ENCODE assay signal across 8 cellular contexts in the genomic region with DNA sequence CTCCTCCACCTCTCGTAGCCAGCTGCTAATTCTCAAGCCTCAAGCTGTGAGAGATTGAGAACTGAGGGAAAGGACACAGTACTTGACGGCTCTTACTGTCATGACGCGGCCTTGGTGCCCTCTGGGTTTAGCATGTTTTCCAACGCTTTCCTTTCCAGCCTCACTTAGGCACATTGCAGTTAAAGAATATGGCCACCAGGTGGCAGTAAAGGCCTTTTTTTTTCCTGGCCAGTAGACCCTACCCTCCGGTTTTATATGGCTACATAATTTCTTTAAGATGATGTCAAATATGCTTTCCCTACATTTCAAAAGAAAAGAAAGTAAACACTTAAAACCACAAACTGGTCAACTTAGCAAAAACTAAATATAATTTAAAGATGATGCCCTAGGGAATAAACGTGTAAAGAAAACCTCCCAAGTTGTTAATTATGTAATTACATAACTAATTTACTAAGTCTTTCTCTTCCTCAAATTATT. TPM values are rescaled to one million over a fixed set of nuclear protein-coding genes. Genes with fewer than 3 reads are reported as not detected.
DNase-seq lines count a peak whose midpoint lies in the region; ATAC-seq, FAIRE-seq and TF ChIP-seq lines count a peak whose summit lies in the region.

No MANE protein-coding gene starts in this region.

- BruUV-seq in K562 (replicated peaks; lab: Mats Ljungman, UMichigan), result no TSS peak

- peak overlapping the region; percentile 17 for H3K27ac Mint-ChIP-seq in T-helper 2 cell treated with Interferon-gamma antibody and Interleukin-4, amounts not matched to agents 5 μg/mL and 100 μg/mL, for 36 hours
- peak overlapping the region in 4 of 6 donors; percentile 30 to 53 (median 36) for H3K27ac Mint-ChIP-seq in immature natural killer cell

- no peaks in the 10 kb centered on the region for H3K79me2 ChIP-seq in K562 (ENCODE audit: control insufficient read depth, insufficient read depth, low read length)

- H3K9me3 Mint-ChIP-seq in T-helper 2 cell treated with Interferon-gamma antibody and Interleukin-4, amounts not matched to agents 5 μg/mL and 100 μg/mL, for 36 hours, result no peaks in the 10 kb centered on the region
- H3K9me3 Mint-ChIP-seq in immature natural killer cell, result no peaks in the 10 kb centered on the region

- no peaks in the 10 kb centered on the region for H4K20me1 ChIP-seq in K562 (replicated peaks; ENCODE audit: control insufficient read depth, insufficient read depth, low read length)

- peaks cover 4 to 40% of the 10 kb centered on the region in 2 experiments; a peak in 4 of 5 replicates for H3K4me1 ChIP-seq in K562 (replicated peaks in 1 of 2; ENCODE audit: control insufficient read depth in 2 of 2, insufficient read depth in 2 of 2, low read length in 2 of 2)

- peaks cover 6% of the 10 kb centered on the region for H3K4me1 Mint-ChIP-seq in T-helper 2 cell treated with Interferon-gamma antibody and Interleukin-4, amounts not matched to agents 5 μg/mL and 100 μg/mL, for 36 hours (ENCODE audit: low read depth)
- peaks cover 3 to 8% of the 10 kb centered on the region in 2 donors for H3K4me1 Mint-ChIP-seq in immature natural killer cell

- no peaks in the 10 kb centered on the region for H3K36me3 Mint-ChIP-seq in T-helper 2 cell treated with Interferon-gamma antibody and Interleukin-4, amounts not matched to agents 5 μg/mL and 100 μg/mL, for 36 hours (ENCODE audit: low read depth)
- H3K36me3 Mint-ChIP-seq in immature natural killer cell, result peaks cover 13 to 23% (median 23%) of the 10 kb centered on the region in 3 donors

- peak; percentile 98 for TF ChIP-seq RAD21 in K562 (CRISPR knock-in tag; conservative IDR thresholded peaks at IDR 0.05 in 1 of 2, IDR thresholded peaks at IDR 0.05 in 1 of 2)

- FAIRE-seq in K562 (lab: Jason Lieb, UNC), result peak; percentile 96

- H3K4me3 Mint-ChIP-seq in T-helper 2 cell treated with Interferon-gamma antibody and Interleukin-4, amounts not matched to agents 5 μg/mL and 100 μg/mL, for 36 hours, result no peak overlapping the region
- no peak overlapping the region for H3K4me3 Mint-ChIP-seq in immature natural killer cell

- H3K36me3 ChIP-seq in K562 (ENCODE audit: control insufficient read depth, insufficient read depth, low read length), result no peaks in the 10 kb centered on the region

- 15% methylated on average over 7 of the region's 7 CpGs for WGBS in K562 (ENCODE audit: insufficient coverage, low coverage, missing lambda C conversion rate)

- peak; percentile 79 for DNase-seq in ACHN
- DNase-seq in NCI-H2029 treated with DMSO at 0.1 percent for 48 hours (lab: John Stamatoyannopoulos, UW), result peak; percentile 11
- peak; percentile 56 for DNase-seq in T-helper 2 cell treated with Interferon-gamma antibody and Interleukin-4, amounts not matched to agents 5 μg/mL and 100 μg/mL, for 36 hours (ENCODE audit: low spot score)
- DNase-seq in K562 (ENCODE audit: extremely low read depth in 1 of 4, low spot score in 3 of 4), result peak; percentile 67 to 90 (median 78)
- peak; percentile 63 to 66 (median 63) for DNase-seq in immature natural killer cell
- peak; percentile 32 for DNase-seq in stimulated activated CD4-positive, alpha-beta T cell treated with anti-CD3 and anti-CD28 coated beads, Interleukin-12 subunit alpha, Interleukin-12 subunit beta, amount 100 ng/mL, for 4 hours
- no peak for DNase-seq in GM19240 (ENCODE audit: insufficient read length, low spot score)

- H3K27me3 ChIP-seq in K562 (ENCODE audit: control insufficient read depth in 2 of 2, insufficient read depth in 2 of 2, low read length in 2 of 2), result no peaks in the 10 kb centered on the region

- no peaks in the 10 kb centered on the region for H3K9me1 ChIP-seq in K562 (ENCODE audit: control insufficient read depth, insufficient read depth, low read length)

- peak overlapping the region; percentile 4; the same call in 1 of the 3 replicates for H3K27ac ChIP-seq in K562 (ENCODE audit: extremely low read depth, low read depth, low read length)

- ATAC-seq in GM19395 (IDR thresholded peaks at IDR 0.05; ENCODE audit: unreplicated experiment) (peak; percentile 41), K562 (peak; percentile 85)

- peak overlapping the region; percentile 30; the same call in 1 of the 2 replicates for H3K4me2 ChIP-seq in K562 (ENCODE audit: insufficient read depth, low read length)

- POLR2A ChIA-PET in K562 (lab: Yijun Ruan, JAX), result no interaction called here

- no peaks in the 10 kb centered on the region for H3K9me3 ChIP-seq in K562 (replicated peaks; ENCODE audit: control insufficient read depth, insufficient read depth, low read depth, low read length)

- H2AFZ ChIP-seq in K562 (ENCODE audit: low read depth, low read length), result peak overlapping the region; percentile 86

- H3K4me3 ChIP-seq in K562, result no peak overlapping the region

- no peak; the same call in 1 of the 2 replicates for TF ChIP-seq EP300 in K562 (IDR thresholded peaks at IDR 0.05; ENCODE audit: low read length)

- TF ChIP-seq CTCF in K562 (IDR thresholded peaks at IDR 0.05 in 2 of 3, conservative IDR thresholded peaks at IDR 0.05 in 1 of 3; ENCODE audit: insufficient read depth in 2 of 3, low read depth in 1 of 3, low read length in 3 of 3), result peak; percentile 77 to 96 (median 86)

- H3K27me3 Mint-ChIP-seq in T-helper 2 cell treated with Interferon-gamma antibody and Interleukin-4, amounts not matched to agents 5 μg/mL and 100 μg/mL, for 36 hours (ENCODE audit: low read depth), result no peaks in the 10 kb centered on the region
- H3K27me3 Mint-ChIP-seq in immature natural killer cell (ENCODE audit: low read depth in 3 of 3), result peaks cover 0 to 2% (median 0%) of the 10 kb centered on the region in 3 donors

- in situ Hi-C loops in ACHN (cut with HindIII; ENCODE audit: low pct_ligation_motif_present, low pct_unique_long_range_greater_than_20kb, low sequenced_read_pairs), result no loop called here
- in situ Hi-C loops in K562 (cut with MboI), result no loop called here

- CTCF ChIA-PET in K562 (lab: Yijun Ruan, JAX; ENCODE audit: low intra/inter-chr PET ratio), result interaction anchor here (0.6 to 1.9 kb wide), 8 partner anchors 166 to 1579 kb away, joined by 3 to 14 read pairs (median 3); a partner anchor contains a TSS

- no peak overlapping the region; a peak in 1 of 4 replicates for H3K9ac ChIP-seq in K562 (ENCODE audit: insufficient read depth in 1 of 2, low read depth in 2 of 2, low read length in 2 of 2)

- intact Hi-C loops in K562 (cut with micrococcal nuclease), result loop anchor here (1.0 to 5.0 kb wide), 7 partner anchors 153 to 1322 kb away; no protein-coding TSS in a partner anchor

- TF ChIP-seq POLR2A in K562 (conservative IDR thresholded peaks at IDR 0.05), result no peak

TF ChIP-seq in K562, 482 proteins besides CTCF, POLR2A, EP300 and RAD21 (continues in another document):
- TF ChIP-seq SMAD3 (CRISPR knock-in tag; conservative IDR thresholded peaks at IDR 0.05), result 0 out of 2 replicates have a peak, but pooled peaks have one; percentile 66

RNA-seq across cellular contexts. Expression of a gene that starts 56.8 kb away (rescaled TPM):
- 92.6 and 207 TPM in 2 replicates for total RNA-seq in K562 (2011; cell fraction: chromatin; rRNA removed; ENCODE audit: low replicate concordance)
- total RNA-seq in K562 (2011; cell fraction: nucleolus; rRNA removed), result 94.7 and 99.7 TPM in 2 replicates
- 162 and 225 TPM in 2 replicates for total RNA-seq in K562 (2011; cell fraction: nucleoplasm; rRNA removed)
- total RNA-seq in K562 (2014; rRNA removed) (288 and 356 TPM in 2 replicates), K562 (2014; rRNA removed; fragmentation: Illumina TruSeq; extraction: Trizol) (610 and 692 TPM in 2 replicates), K562 (2015; rRNA removed; fragmentation: Illumina TruSeq; extraction: Trizol) (447 and 473 TPM in 2 replicates), K562 (2021) (540 and 565 TPM in 2 replicates)
- polyA plus RNA-seq in K562 (2011; rRNA removed) (667 and 707 TPM in 2 replicates), K562 (2014; fragmentation: Illumina TruSeq; extraction: Trizol) (636 and 642 TPM in 2 replicates), K562 (2014; fragmentation: Nextera tagmentation; extraction: Ambion mirVana) (1,000 to 10,000 TPM in 1 of 2 experiments, 100 to 1,000 TPM in 1; 884 to 1,082 TPM), K562 (2014; rRNA removed) (277 and 291 TPM in 2 replicates), immature natural killer cell (100 to 1,000 TPM; 104 to 138 (median 108) TPM)
- 284 and 513 TPM in 2 replicates for polyA plus RNA-seq in K562 (2011; cell fraction: cytosol; rRNA removed)
- 318 and 427 TPM in 2 replicates for polyA plus RNA-seq in K562 (2011; cell fraction: nucleus; rRNA removed)
- polyA plus RNA-seq in K562 (2012), result 371 and 470 TPM in 2 replicates
- polyA minus RNA-seq in K562 (2011; rRNA and poly(A)+ RNA removed), result 909 and 927 TPM in 2 replicates
- polyA minus RNA-seq in K562 (2011; cell fraction: cytosol; rRNA and poly(A)+ RNA removed), result 447 and 551 TPM in 2 replicates
- 125 and 223 TPM in 2 replicates for polyA minus RNA-seq in K562 (2011; cell fraction: nucleus; rRNA and poly(A)+ RNA removed)
